Comparison of ENCODE assay signal across 8 cellular contexts in genomic region chr16:71288890-71289731, GRCh38. TPM values are rescaled to one million over a fixed set of nuclear protein-coding genes. Genes with fewer than 3 reads are reported as not detected.
DNase-seq lines count a peak whose midpoint lies in the region; ATAC-seq and TF ChIP-seq lines count a peak whose summit lies in the region.

Gene CMTR2, minus strand, starts transcription at chr16:71289402. Its CDS starts 3,482 bp downstream, at chr16:71285920.

- peak within 1 kb of the TSS; percentile 87 for H3K9ac ChIP-seq in OCI-LY3 (ENCODE audit: low read length)

- ATAC-seq in GM21515 (IDR thresholded peaks at IDR 0.05; ENCODE audit: unreplicated experiment) = peak; percentile 91

- TF ChIP-seq CTCF in OCI-LY3 (IDR thresholded peaks at IDR 0.05; ENCODE audit: low read depth, low read length) = no peak; the same call in 1 of the 2 replicates

- H3K36me3 ChIP-seq in OCI-LY3 (replicated peaks; ENCODE audit: low read depth, low read length) = peaks cover 29% of the 10 kb centered on the region

- peaks cover 21% of the 10 kb centered on the region for H3K79me2 ChIP-seq in OCI-LY3 (ENCODE audit: low read length)

- no peaks in the 10 kb centered on the region for H4K20me1 ChIP-seq in OCI-LY3 (ENCODE audit: insufficient read depth, low read length)

- peaks cover 13% of the 10 kb centered on the region for H3K4me1 ChIP-seq in OCI-LY3 (ENCODE audit: low read length)
- H3K4me1 ChIP-seq in mononuclear cell (ENCODE audit: insufficient read depth, low read length) = peaks cover 19% of the 10 kb centered on the region

- H3K27ac ChIP-seq in OCI-LY3 (ENCODE audit: low read length) = peak within 1 kb of the TSS; percentile 53

- peak within 1 kb of the TSS; percentile 84 for H2AFZ ChIP-seq in OCI-LY3 (ENCODE audit: low read depth, low read length)

- peak within 1 kb of the TSS; percentile 72 for H3K4me2 ChIP-seq in OCI-LY3 (ENCODE audit: low read length)

- peaks cover 8% of the 10 kb centered on the region; the same call in 1 of the 2 replicates for H3K27me3 ChIP-seq in OCI-LY3 (ENCODE audit: low read depth, low read length)
- peaks cover 11% of the 10 kb centered on the region for H3K27me3 ChIP-seq in mononuclear cell (ENCODE audit: insufficient read depth, low read length)

- H3K4me3 ChIP-seq in OCI-LY3 (ENCODE audit: low read length) (peak within 1 kb of the TSS; percentile 93), mononuclear cell (ENCODE audit: low read length) (peak within 1 kb of the TSS; percentile 84)

- H3K9me3 ChIP-seq in OCI-LY3 (ENCODE audit: insufficient read depth, low read length) = no peaks in the 10 kb centered on the region
- no peaks in the 10 kb centered on the region for H3K9me3 ChIP-seq in mononuclear cell (ENCODE audit: low read depth, low read length)

- DNase-seq in D341Med (ENCODE audit: low spot score) = peak; percentile 96
- peak; percentile 97 for DNase-seq in HuH-7 (ENCODE audit: low spot score)
- peak; percentile 82 for DNase-seq in activated T-cell treated with anti-CD3 and anti-CD28 coated beads for 1 hour (ENCODE audit: low read depth)
- peak; percentile 92 for DNase-seq in epidermal melanocyte (ENCODE audit: insufficient read length, low spot score)
- peak; percentile 69 to 77 for DNase-seq in stimulated activated CD8-positive, alpha-beta memory T cell treated with anti-CD3 and anti-CD28 coated beads, Interleukin-4, amount 100 ng/mL, for 1 hour (ENCODE audit: low read depth in 2 of 2, low spot score in 1 of 2)

RNA-seq across cellular contexts. Expression of gene CMTR2, which starts in this region (rescaled TPM):
- 18.8 TPM for total RNA-seq in mononuclear cell

Comparison
In these comparisons a context has a peak if more than half of its experiments do, and no peak if none do; other contexts are left out.
1. Peak in every context shown above with its lines: DNase-seq, ATAC-seq, H3K4me3 ChIP-seq and H3K27ac ChIP-seq.